In the genomic region with DNA sequence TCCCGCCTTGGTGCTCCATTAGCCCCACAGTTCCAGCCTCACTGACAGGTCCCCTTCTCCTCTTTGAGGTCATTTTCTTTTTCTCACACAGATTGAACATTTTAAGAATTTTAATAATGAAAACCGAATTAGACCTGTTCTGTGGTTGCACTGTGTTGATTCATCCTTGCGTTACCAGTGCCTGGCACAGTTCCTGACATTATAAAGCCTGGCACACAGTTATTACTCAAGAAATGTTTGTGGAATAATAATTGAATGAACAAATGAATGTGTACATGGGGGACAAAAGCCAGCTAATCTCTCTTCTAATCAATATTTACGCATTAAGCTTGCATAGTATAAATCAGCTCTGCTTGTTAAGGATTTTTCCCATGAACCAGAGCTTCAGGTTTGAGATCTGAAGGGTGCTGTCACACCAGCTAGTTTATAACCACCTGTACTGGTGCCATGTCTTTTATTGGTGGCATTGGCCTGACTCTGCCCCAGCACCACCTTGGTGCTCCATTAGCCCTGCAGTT, we compare ENCODE assay signal across 23 cellular contexts.
DNase-seq lines count a peak whose midpoint lies in the region; ATAC-seq and TF ChIP-seq lines count a peak whose summit lies in the region.
"Had no signal": no experiment of that assay in that cellular context is flagged by ENCODE, and none has a peak within 500 bp of the region (broad histone marks: within the 10 kb centered on the region; RNA-seq: fewer than 3 reads in every experiment).

No MANE protein-coding gene starts in this region.

- H3K27me3 ChIP-seq in mammary epithelial cell (ENCODE audit: insufficient read depth, low read length): no peaks in the 10 kb centered on the region
- no peaks in the 10 kb centered on the region for H3K27me3 ChIP-seq in esophagus muscularis mucosa
- no peaks in the 10 kb centered on the region for H3K27me3 ChIP-seq in MM.1S (replicated peaks; ENCODE audit: insufficient read depth, low read length)
- H3K27me3 ChIP-seq: BE2C; BLaER1 treated with 17β-estradiol and CSF1 and Interleukin-3, amounts not matched to agents 10 nM and 100 nM had no signal

- H2AFZ ChIP-seq in mammary epithelial cell (ENCODE audit: low read depth, low read length): no peak overlapping the region
- H2AFZ ChIP-seq in MM.1S (ENCODE audit: low read length): no peak overlapping the region
- H2AFZ ChIP-seq: GM23338 had no signal

- TF ChIP-seq POLR2A in esophagus muscularis mucosa (IDR thresholded peaks at IDR 0.05; ENCODE audit: low read depth): no peak

- H4K20me1 ChIP-seq in mammary epithelial cell (ENCODE audit: insufficient read depth, low read length): no peaks in the 10 kb centered on the region
- no peaks in the 10 kb centered on the region for H4K20me1 ChIP-seq in MM.1S (ENCODE audit: insufficient read depth, low read length)
- H4K20me1 ChIP-seq: BLaER1 treated with 17β-estradiol and CSF1 and Interleukin-3, amounts not matched to agents 10 nM and 100 nM had no signal

- H3K9me3 ChIP-seq in mammary epithelial cell (replicated peaks; ENCODE audit: insufficient read depth, low read length): no peaks in the 10 kb centered on the region
- no peaks in the 10 kb centered on the region for H3K9me3 ChIP-seq in esophagus muscularis mucosa
- H3K9me3 ChIP-seq in MM.1S (replicated peaks; ENCODE audit: insufficient read depth, low read length): no peaks in the 10 kb centered on the region
- H3K9me3 ChIP-seq: A549; BE2C; BLaER1 treated with 17β-estradiol and CSF1 and Interleukin-3, amounts not matched to agents 10 nM and 100 nM had no signal

- no peaks in the 10 kb centered on the region for H3K9me2 ChIP-seq in MM.1S (replicated peaks; ENCODE audit: insufficient read depth, low read length)

- TF ChIP-seq CTCF in LNCaP clone FGC (IDR thresholded peaks at IDR 0.05; ENCODE audit: control insufficient read depth, extremely low read depth, insufficient read depth): no peak
- TF ChIP-seq CTCF in mammary epithelial cell (conservative IDR thresholded peaks at IDR 0.05 in 1 of 2, IDR thresholded peaks at IDR 0.05 in 1 of 2; ENCODE audit: extremely low read depth in 1 of 2, insufficient read depth in 1 of 2, low read depth in 1 of 2, low read length in 2 of 2): no peak
- no peak for TF ChIP-seq CTCF in esophagus muscularis mucosa (IDR thresholded peaks at IDR 0.05)
- no peak for TF ChIP-seq CTCF in MM.1S (IDR thresholded peaks at IDR 0.05; ENCODE audit: low read length)

- 35% methylated on average over 4 of the region's 4 CpGs for WGBS in mammary epithelial cell (ENCODE audit: low coverage, missing lambda C conversion rate)
- 83% methylated on average over 4 of the region's 4 CpGs for WGBS in esophagus muscularis mucosa

- DNase-seq in activated CD4-positive, alpha-beta T cell treated with anti-CD3 and anti-CD28 coated beads, Interleukin-2, amount 10 ng/mL, durations not matched to agents 24 days and 14 days: peak; percentile 28
- DNase-seq in activated CD4-positive, alpha-beta T cell treated with anti-CD3 and anti-CD28 coated beads, Interleukin-2, amount 50 U/mL, for 1 hour: no peak
- DNase-seq in LNCaP clone FGC (ENCODE audit: low read depth): peak; percentile 92
- peak; percentile 54 for DNase-seq in mammary epithelial cell
- DNase-seq in esophagus muscularis mucosa (ENCODE audit: extremely low spot score): peak; percentile 53
- no peak for DNase-seq in MM.1S
- DNase-seq in activated T-cell treated with anti-CD3 and anti-CD28 coated beads, Interleukin-2, amount 50 U/mL, for 48 hours: no peak
- DNase-seq: 8988T; ACHN; AML-193; BE2C; CD4-positive, alpha-beta T cell; CD8-positive, alpha-beta memory T cell; DMS153; DMS79 treated with DMSO at 0.1 percent for 48 hours; GF-D8; H9 had no signal

- no peaks in the 10 kb centered on the region for H3K36me3 Mint-ChIP-seq in activated CD4-positive, alpha-beta T cell treated with anti-CD3 and anti-CD28 coated beads, Interleukin-2, amount 10 ng/mL, durations not matched to agents 24 days and 14 days (ENCODE audit: low read depth)
- H3K36me3 Mint-ChIP-seq: CD14-positive monocyte had no signal

- CTCF ChIA-PET in mammary epithelial cell (lab: Charles Lee; ENCODE audit: low non-redundant PET): no interaction called here

- no peaks in the 10 kb centered on the region for H3K36me3 ChIP-seq in mammary epithelial cell (ENCODE audit: insufficient read depth, low read length)
- no peaks in the 10 kb centered on the region for H3K36me3 ChIP-seq in esophagus muscularis mucosa
- H3K36me3 ChIP-seq in MM.1S (replicated peaks; ENCODE audit: insufficient read depth, low read length): no peaks in the 10 kb centered on the region
- H3K36me3 ChIP-seq: BE2C; BLaER1 treated with 17β-estradiol and CSF1 and Interleukin-3, amounts not matched to agents 10 nM and 100 nM had no signal

- no peaks in the 10 kb centered on the region for H3K4me1 ChIP-seq in mammary epithelial cell (ENCODE audit: insufficient read depth, low read length)
- H3K4me1 ChIP-seq in esophagus muscularis mucosa: no peaks in the 10 kb centered on the region
- no peaks in the 10 kb centered on the region for H3K4me1 ChIP-seq in MM.1S (ENCODE audit: low read length)
- H3K4me1 ChIP-seq: A549; BE2C; BLaER1 treated with 17β-estradiol and CSF1 and Interleukin-3, amounts not matched to agents 10 nM and 100 nM had no signal

- no peaks in the 10 kb centered on the region for H3F3A ChIP-seq in MM.1S (ENCODE audit: insufficient read depth, low read length)

- no peak overlapping the region for H3K4me3 Mint-ChIP-seq in activated CD4-positive, alpha-beta T cell treated with anti-CD3 and anti-CD28 coated beads, Interleukin-2, amount 10 ng/mL, durations not matched to agents 24 days and 14 days
- H3K4me3 Mint-ChIP-seq: CD14-positive monocyte; CD4-positive, alpha-beta T cell; CD8-positive, alpha-beta memory T cell; GM23338; H9 had no signal

- BruUV-seq in mammary epithelial cell (replicated peaks; lab: Mats Ljungman, UMichigan): no TSS peak

- dilution Hi-C loops in mammary epithelial cell (cut with HindIII; ENCODE audit: low sequenced_read_pairs): no loop called here

- no peaks in the 10 kb centered on the region for H3K79me2 ChIP-seq in mammary epithelial cell (ENCODE audit: insufficient read depth, low read length)
- H3K79me2 ChIP-seq in MM.1S (ENCODE audit: low read length): no peaks in the 10 kb centered on the region

- in situ Hi-C loops in mammary epithelial cell (cut with MboI; ENCODE audit: low sequenced_read_pairs in 2 of 2): no loop called here

- H3K9ac ChIP-seq in mammary epithelial cell (ENCODE audit: insufficient read depth, low read length): no peak overlapping the region
- H3K9ac ChIP-seq in MM.1S (ENCODE audit: low read length): no peak overlapping the region
- H3K9ac ChIP-seq: BLaER1 treated with 17β-estradiol and CSF1 and Interleukin-3, amounts not matched to agents 10 nM and 100 nM had no signal

- H3K27ac Mint-ChIP-seq in activated CD4-positive, alpha-beta T cell treated with anti-CD3 and anti-CD28 coated beads, Interleukin-2, amount 10 ng/mL, durations not matched to agents 24 days and 14 days: no peak overlapping the region
- H3K27ac Mint-ChIP-seq: CD14-positive monocyte; CD4-positive, alpha-beta T cell; CD8-positive, alpha-beta memory T cell; GM23338; H9 had no signal

- no peaks in the 10 kb centered on the region for H3K9me3 Mint-ChIP-seq in activated CD4-positive, alpha-beta T cell treated with anti-CD3 and anti-CD28 coated beads, Interleukin-2, amount 10 ng/mL, durations not matched to agents 24 days and 14 days
- H3K9me3 Mint-ChIP-seq: GM23338 had no signal

- peaks cover 32% of the 10 kb centered on the region for H3K27me3 Mint-ChIP-seq in activated CD4-positive, alpha-beta T cell treated with anti-CD3 and anti-CD28 coated beads, Interleukin-2, amount 10 ng/mL, durations not matched to agents 24 days and 14 days

- ATAC-seq in HG02870 (IDR thresholded peaks at IDR 0.05; ENCODE audit: unreplicated experiment): no peak
- ATAC-seq: A549, GM23338, HCT116 had no signal

- H3K4me3 ChIP-seq in LNCaP clone FGC (ENCODE audit: low read depth, low read length) (no peak overlapping the region), mammary epithelial cell (replicated peaks in 1 of 3; ENCODE audit: insufficient read depth in 1 of 3, low read depth in 2 of 3, low read length in 3 of 3) (no peak overlapping the region), esophagus muscularis mucosa (no peak overlapping the region), MM.1S (ENCODE audit: low read length) (no peak overlapping the region)
- H3K4me3 ChIP-seq: A549; BLaER1 treated with 17β-estradiol and CSF1 and Interleukin-3, amounts not matched to agents 10 nM and 100 nM; GM23338 had no signal

- H3K4me1 Mint-ChIP-seq in activated CD4-positive, alpha-beta T cell treated with anti-CD3 and anti-CD28 coated beads, Interleukin-2, amount 10 ng/mL, durations not matched to agents 24 days and 14 days: no peaks in the 10 kb centered on the region
- H3K4me1 Mint-ChIP-seq: CD14-positive monocyte; CD8-positive, alpha-beta memory T cell; GM23338 had no signal

- H3K27ac ChIP-seq in mammary epithelial cell (ENCODE audit: insufficient read depth, low read depth, low read length) (no peak overlapping the region), esophagus muscularis mucosa (replicated peaks in 1 of 4) (no peak overlapping the region), MM.1S (ENCODE audit: low read length) (no peak overlapping the region)
- H3K27ac ChIP-seq: A549; BLaER1 treated with 17β-estradiol and CSF1 and Interleukin-3, amounts not matched to agents 10 nM and 100 nM had no signal

- intact Hi-C loops in activated CD4-positive, alpha-beta T cell treated with anti-CD3 and anti-CD28 coated beads, Interleukin-2, amount 10 ng/mL, durations not matched to agents 24 days and 14 days (cut with micrococcal nuclease): no loop called here
- intact Hi-C loops in mammary epithelial cell (cut with micrococcal nuclease) (no loop called here), esophagus muscularis mucosa (cut with DNase I) (no loop called here)

- no peak overlapping the region for H3K4me2 ChIP-seq in mammary epithelial cell (ENCODE audit: insufficient read depth, low read depth, low read length)
- H3K4me2 ChIP-seq in MM.1S (ENCODE audit: low read depth, low read length): no peak overlapping the region
- H3K4me2 ChIP-seq: A549; BLaER1 treated with 17β-estradiol and CSF1 and Interleukin-3, amounts not matched to agents 10 nM and 100 nM; GM23338 had no signal

- no peak for TF ChIP-seq EP300 in esophagus muscularis mucosa (IDR thresholded peaks at IDR 0.05)

Comparison
In these comparisons a context has a peak if more than half of its experiments do, and no peak if none do; other contexts are left out.
1. DNase-seq: peak in activated CD4-positive, alpha-beta T cell treated with anti-CD3 and anti-CD28 coated beads, Interleukin-2, amount 10 ng/mL, durations not matched to agents 24 days and 14 days (single experiment), LNCaP clone FGC (single experiment), mammary epithelial cell (single experiment) and esophagus muscularis mucosa (single experiment); none in activated CD4-positive, alpha-beta T cell treated with anti-CD3 and anti-CD28 coated beads, Interleukin-2, amount 50 U/mL, for 1 hour (single experiment), MM.1S (single experiment) and activated T-cell treated with anti-CD3 and anti-CD28 coated beads, Interleukin-2, amount 50 U/mL, for 48 hours (0 of 2).